1 cellular context compared by ENCODE assay signal in genomic region chr6:33761922-33762629, GRCh38.
TF ChIP-seq lines count a peak whose summit lies in the region.

No MANE protein-coding gene starts in this region.

TF ChIP-seq in HepG2, 621 proteins besides CTCF, POLR2A, EP300 and RAD21 (continued from another document and continues in another):
- TF ChIP-seq, protein P1, sequence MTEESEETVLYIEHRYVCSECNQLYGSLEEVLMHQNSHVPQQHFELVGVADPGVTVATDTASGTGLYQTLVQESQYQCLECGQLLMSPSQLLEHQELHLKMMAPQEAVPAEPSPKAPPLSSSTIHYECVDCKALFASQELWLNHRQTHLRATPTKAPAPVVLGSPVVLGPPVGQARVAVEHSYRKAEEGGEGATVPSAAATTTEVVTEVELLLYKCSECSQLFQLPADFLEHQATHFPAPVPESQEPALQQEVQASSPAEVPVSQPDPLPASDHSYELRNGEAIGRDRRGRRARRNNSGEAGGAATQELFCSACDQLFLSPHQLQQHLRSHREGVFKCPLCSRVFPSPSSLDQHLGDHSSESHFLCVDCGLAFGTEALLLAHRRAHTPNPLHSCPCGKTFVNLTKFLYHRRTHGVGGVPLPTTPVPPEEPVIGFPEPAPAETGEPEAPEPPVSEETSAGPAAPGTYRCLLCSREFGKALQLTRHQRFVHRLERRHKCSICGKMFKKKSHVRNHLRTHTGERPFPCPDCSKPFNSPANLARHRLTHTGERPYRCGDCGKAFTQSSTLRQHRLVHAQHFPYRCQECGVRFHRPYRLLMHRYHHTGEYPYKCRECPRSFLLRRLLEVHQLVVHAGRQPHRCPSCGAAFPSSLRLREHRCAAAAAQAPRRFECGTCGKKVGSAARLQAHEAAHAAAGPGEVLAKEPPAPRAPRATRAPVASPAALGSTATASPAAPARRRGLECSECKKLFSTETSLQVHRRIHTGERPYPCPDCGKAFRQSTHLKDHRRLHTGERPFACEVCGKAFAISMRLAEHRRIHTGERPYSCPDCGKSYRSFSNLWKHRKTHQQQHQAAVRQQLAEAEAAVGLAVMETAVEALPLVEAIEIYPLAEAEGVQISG (CRISPR knock-in tag; IDR thresholded peaks at IDR 0.05), result peak; percentile 85
- TF ChIP-seq, protein P2, sequence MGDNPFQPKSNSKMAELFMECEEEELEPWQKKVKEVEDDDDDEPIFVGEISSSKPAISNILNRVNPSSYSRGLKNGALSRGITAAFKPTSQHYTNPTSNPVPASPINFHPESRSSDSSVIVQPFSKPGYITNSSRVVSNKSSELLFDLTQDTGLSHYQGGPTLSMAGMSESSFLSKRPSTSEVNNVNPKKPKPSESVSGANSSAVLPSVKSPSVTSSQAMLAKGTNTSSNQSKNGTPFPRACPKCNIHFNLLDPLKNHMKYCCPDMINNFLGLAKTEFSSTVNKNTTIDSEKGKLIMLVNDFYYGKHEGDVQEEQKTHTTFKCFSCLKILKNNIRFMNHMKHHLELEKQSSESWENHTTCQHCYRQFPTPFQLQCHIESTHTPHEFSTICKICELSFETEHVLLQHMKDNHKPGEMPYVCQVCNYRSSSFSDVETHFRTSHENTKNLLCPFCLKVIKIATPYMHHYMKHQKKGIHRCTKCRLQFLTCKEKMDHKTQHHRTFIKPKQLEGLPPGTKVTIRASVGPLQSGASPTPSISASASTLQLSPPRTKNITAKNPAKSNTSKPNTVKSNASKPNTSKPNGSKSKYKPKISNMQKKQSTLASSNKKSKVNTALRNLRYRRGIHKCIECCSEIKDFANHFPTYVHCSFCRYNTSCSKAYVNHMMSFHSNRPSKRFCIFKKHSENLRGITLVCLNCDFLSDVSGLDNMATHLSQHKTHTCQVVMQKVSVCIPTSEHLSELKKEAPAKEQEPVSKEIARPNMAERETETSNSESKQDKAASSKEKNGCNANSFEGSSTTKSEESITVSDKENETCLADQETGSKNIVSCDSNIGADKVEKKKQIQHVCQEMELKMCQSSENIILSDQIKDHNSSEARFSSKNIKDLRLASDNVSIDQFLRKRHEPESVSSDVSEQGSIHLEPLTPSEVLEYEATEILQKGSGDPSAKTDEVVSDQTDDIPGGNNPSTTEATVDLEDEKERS (CRISPR knock-in tag; IDR thresholded peaks at IDR 0.05), result peak; percentile 94
- peak; percentile 91 for TF ChIP-seq PHF21A (CRISPR knock-in tag; IDR thresholded peaks at IDR 0.05)
- TF ChIP-seq ZEB1 (IDR thresholded peaks at IDR 0.05; ENCODE audit: insufficient replicate concordance, low read depth), result no peak
- no peak for TF ChIP-seq LCORL (IDR thresholded peaks at IDR 0.05)
- TF ChIP-seq LCORL (CRISPR knock-in tag; IDR thresholded peaks at IDR 0.05), result peak; percentile 98
- peak; percentile 57; the same call in 1 of the 2 replicates for TF ChIP-seq ZNF451 (CRISPR knock-in tag; IDR thresholded peaks at IDR 0.05)
- no peak for TF ChIP-seq KIAA2018 (CRISPR knock-in tag; IDR thresholded peaks at IDR 0.05; ENCODE audit: borderline replicate concordance)
- TF ChIP-seq ZHX1 (CRISPR knock-in tag; IDR thresholded peaks at IDR 0.05; ENCODE audit: low read depth), result peak; percentile 79; the same call in 1 of the 2 replicates
- no peak for TF ChIP-seq SRF (IDR thresholded peaks at IDR 0.05; ENCODE audit: low read depth, low read length)
- peak; percentile 88; the same call in 1 of the 2 replicates for TF ChIP-seq ZBTB20 (CRISPR knock-in tag; IDR thresholded peaks at IDR 0.05; ENCODE audit: borderline replicate concordance, low read depth)
- TF ChIP-seq CSRNP1 (CRISPR knock-in tag; IDR thresholded peaks at IDR 0.05), result no peak
- TF ChIP-seq ZNF235 (CRISPR knock-in tag; IDR thresholded peaks at IDR 0.05; ENCODE audit: borderline replicate concordance), result no peak; the same call in 1 of the 2 replicates
- peak; percentile 79 for TF ChIP-seq HMG20A (CRISPR knock-in tag; IDR thresholded peaks at IDR 0.05; ENCODE audit: borderline replicate concordance)
- TF ChIP-seq, protein P3, sequence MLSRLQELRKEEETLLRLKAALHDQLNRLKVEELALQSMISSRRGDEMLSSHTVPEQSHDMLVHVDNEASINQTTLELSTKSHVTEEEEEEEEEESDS (CRISPR knock-in tag; IDR thresholded peaks at IDR 0.05; ENCODE audit: borderline replicate concordance), result no peak
- TF ChIP-seq HES4 (CRISPR knock-in tag; IDR thresholded peaks at IDR 0.05; ENCODE audit: borderline replicate concordance), result no peak
- TF ChIP-seq MAF1 (CRISPR knock-in tag; IDR thresholded peaks at IDR 0.05; ENCODE audit: borderline replicate concordance), result peak; percentile 50; the same call in 1 of the 2 replicates
- TF ChIP-seq ZNF34 (CRISPR knock-in tag; IDR thresholded peaks at IDR 0.05; ENCODE audit: borderline replicate concordance), result no peak
- TF ChIP-seq MATR3 (CRISPR knock-in tag; IDR thresholded peaks at IDR 0.05), result no peak
- TF ChIP-seq, protein P4, sequence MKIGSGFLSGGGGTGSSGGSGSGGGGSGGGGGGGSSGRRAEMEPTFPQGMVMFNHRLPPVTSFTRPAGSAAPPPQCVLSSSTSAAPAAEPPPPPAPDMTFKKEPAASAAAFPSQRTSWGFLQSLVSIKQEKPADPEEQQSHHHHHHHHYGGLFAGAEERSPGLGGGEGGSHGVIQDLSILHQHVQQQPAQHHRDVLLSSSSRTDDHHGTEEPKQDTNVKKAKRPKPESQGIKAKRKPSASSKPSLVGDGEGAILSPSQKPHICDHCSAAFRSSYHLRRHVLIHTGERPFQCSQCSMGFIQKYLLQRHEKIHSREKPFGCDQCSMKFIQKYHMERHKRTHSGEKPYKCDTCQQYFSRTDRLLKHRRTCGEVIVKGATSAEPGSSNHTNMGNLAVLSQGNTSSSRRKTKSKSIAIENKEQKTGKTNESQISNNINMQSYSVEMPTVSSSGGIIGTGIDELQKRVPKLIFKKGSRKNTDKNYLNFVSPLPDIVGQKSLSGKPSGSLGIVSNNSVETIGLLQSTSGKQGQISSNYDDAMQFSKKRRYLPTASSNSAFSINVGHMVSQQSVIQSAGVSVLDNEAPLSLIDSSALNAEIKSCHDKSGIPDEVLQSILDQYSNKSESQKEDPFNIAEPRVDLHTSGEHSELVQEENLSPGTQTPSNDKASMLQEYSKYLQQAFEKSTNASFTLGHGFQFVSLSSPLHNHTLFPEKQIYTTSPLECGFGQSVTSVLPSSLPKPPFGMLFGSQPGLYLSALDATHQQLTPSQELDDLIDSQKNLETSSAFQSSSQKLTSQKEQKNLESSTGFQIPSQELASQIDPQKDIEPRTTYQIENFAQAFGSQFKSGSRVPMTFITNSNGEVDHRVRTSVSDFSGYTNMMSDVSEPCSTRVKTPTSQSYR (CRISPR knock-in tag; IDR thresholded peaks at IDR 0.05; ENCODE audit: borderline replicate concordance), result no peak
- no peak for TF ChIP-seq HMGA1 (CRISPR knock-in tag; conservative IDR thresholded peaks at IDR 0.05)
- TF ChIP-seq ASH2L (IDR thresholded peaks at IDR 0.05; ENCODE audit: insufficient read length, low read depth, low read length), result peak; percentile 37
